ENCODE assay signal across 1 cellular context in genomic region chr9:28135571-28135970, GRCh38.
TF ChIP-seq lines count a peak whose summit lies in the region.

No MANE protein-coding gene starts in this region.

TF ChIP-seq in endothelial cell of umbilical vein, 7 proteins besides CTCF, POLR2A, EP300 and RAD21:
- TF ChIP-seq, protein P1, sequence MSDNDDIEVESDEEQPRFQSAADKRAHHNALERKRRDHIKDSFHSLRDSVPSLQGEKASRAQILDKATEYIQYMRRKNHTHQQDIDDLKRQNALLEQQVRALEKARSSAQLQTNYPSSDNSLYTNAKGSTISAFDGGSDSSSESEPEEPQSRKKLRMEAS (IDR thresholded peaks at IDR 0.05; ENCODE audit: insufficient read depth, insufficient read length), result no peak
- TF ChIP-seq GATA2 (IDR thresholded peaks at IDR 0.05; ENCODE audit: insufficient read depth, insufficient read length, low read depth, low read length), result no peak
- TF ChIP-seq MYC (IDR thresholded peaks at IDR 0.05; ENCODE audit: low read depth, low read length), result no peak
- no peak for TF ChIP-seq EZH2 (IDR thresholded peaks at IDR 0.05; ENCODE audit: borderline replicate concordance, low read depth, low read length, severe bottlenecking)
- no peak for TF ChIP-seq POLR2AphosphoS5 (IDR thresholded peaks at IDR 0.05; ENCODE audit: insufficient read depth, low read depth, low read length)
- no peak for TF ChIP-seq FOS (IDR thresholded peaks at IDR 0.05; ENCODE audit: borderline replicate concordance, insufficient read depth, low read length)
- no peak for TF ChIP-seq JUN (IDR thresholded peaks at IDR 0.05; ENCODE audit: borderline replicate concordance, insufficient read depth, insufficient read length, low read depth)
